8 cellular contexts compared by ENCODE assay signal in genomic region chr11:113242767-113243397, GRCh38.
A peak's percentile ranks its signal among the peaks of the same experiment; 100 is the strongest.
DNase-seq lines count a peak whose midpoint lies in the region; ATAC-seq and TF ChIP-seq lines count a peak whose summit lies in the region.

No MANE protein-coding gene starts in this region.

- peaks cover 6 to 11% (median 10%) of the 10 kb centered on the region in 4 donors for H3K4me1 Mint-ChIP-seq in naive thymus-derived CD8-positive, alpha-beta T cell

- H3K27me3 Mint-ChIP-seq in naive thymus-derived CD8-positive, alpha-beta T cell: peaks cover 19 to 57% (median 40%) of the 10 kb centered on the region in 5 donors

- peak overlapping the region; percentile 11 for H3K27ac ChIP-seq in AG04450 (ENCODE audit: low read depth, low read length)
- no peak overlapping the region; the same call in 1 of the 2 replicates for H3K27ac ChIP-seq in HUES64 (ENCODE audit: low read depth, low read length)
- no peak overlapping the region for H3K27ac ChIP-seq in duodenal mucosa (ENCODE audit: low read depth, low read length)

- ATAC-seq in naive thymus-derived CD8-positive, alpha-beta T cell: peak; percentile 62 to 70
- ATAC-seq in HG03108 (IDR thresholded peaks at IDR 0.05; ENCODE audit: unreplicated experiment) (no peak), GM21825 (IDR thresholded peaks at IDR 0.05; ENCODE audit: unreplicated experiment) (no peak), HG03565 (IDR thresholded peaks at IDR 0.05; ENCODE audit: unreplicated experiment) (no peak)

- CTCF ChIA-PET in AG04450 (lab: Charles Lee): interaction anchor here (1.0 kb wide), 1 partner anchor 47 kb away, joined by 4 read pairs; no protein-coding TSS in a partner anchor

- H3K27me3 ChIP-seq in AG04450 (ENCODE audit: control insufficient read depth, insufficient read depth, low read length) (no peaks in the 10 kb centered on the region), HUES64 (ENCODE audit: insufficient read depth, low read length) (no peaks in the 10 kb centered on the region), duodenal mucosa (ENCODE audit: control insufficient read depth in 1 of 2, insufficient read depth in 2 of 2, low read length in 2 of 2) (peaks cover 0 to 2% of the 10 kb centered on the region in 2 donors)

- no peak for DNase-seq in AG04450 (ENCODE audit: low read depth, low spot score)
- DNase-seq in naive thymus-derived CD8-positive, alpha-beta T cell: peak in 2 of 10 donors; percentile 7 to 18
- DNase-seq in NCI-H2107 (lab: John Stamatoyannopoulos, UW): no peak

- TF ChIP-seq CTCF in AG04450 (IDR thresholded peaks at IDR 0.05; ENCODE audit: low read depth, low read length): no peak

- no peaks in the 10 kb centered on the region for H3K36me3 Mint-ChIP-seq in naive thymus-derived CD8-positive, alpha-beta T cell

- peak overlapping the region; percentile 43 to 79 (median 58) for H3K4me3 Mint-ChIP-seq in naive thymus-derived CD8-positive, alpha-beta T cell

- H3K9me3 ChIP-seq in AG04450 (ENCODE audit: control insufficient read depth, insufficient read depth, low read length) (no peaks in the 10 kb centered on the region), HUES64 (ENCODE audit: insufficient read depth, low read depth, low read length) (no peaks in the 10 kb centered on the region), duodenal mucosa (ENCODE audit: control insufficient read depth in 1 of 2, low read length in 2 of 2) (no peaks in the 10 kb centered on the region)

- no peaks in the 10 kb centered on the region for H3K9me3 Mint-ChIP-seq in naive thymus-derived CD8-positive, alpha-beta T cell

- peak overlapping the region; percentile 37; the same call in 1 of the 2 replicates for H3K9ac ChIP-seq in HUES64 (ENCODE audit: low read depth, low read length)
- no peak overlapping the region for H3K9ac ChIP-seq in duodenal mucosa (ENCODE audit: low read depth in 1 of 2, low read length in 2 of 2)

- H3K4me1 ChIP-seq in HUES64 (ENCODE audit: insufficient read depth, low read length) (peaks cover 23% of the 10 kb centered on the region), duodenal mucosa (ENCODE audit: control insufficient read depth in 1 of 2, insufficient read depth in 2 of 2, low read length in 2 of 2) (no peaks in the 10 kb centered on the region)

- WGBS in HUES64: 68% methylated on average over 21 of the region's 21 CpGs

- H3K36me3 ChIP-seq in HUES64 (ENCODE audit: insufficient read depth, low read length): no peaks in the 10 kb centered on the region
- H3K36me3 ChIP-seq in duodenal mucosa (ENCODE audit: control insufficient read depth in 1 of 2, insufficient read depth in 2 of 2, low read length in 2 of 2): no peaks in the 10 kb centered on the region

- peak overlapping the region in 5 of 10 donors; percentile 1 to 57 (median 44) for H3K27ac Mint-ChIP-seq in naive thymus-derived CD8-positive, alpha-beta T cell

- H3K4me3 ChIP-seq in AG04450 (ENCODE audit: low read depth, low read length): peak overlapping the region; percentile 48
- peak overlapping the region; percentile 15; the same call in 1 of the 2 replicates for H3K4me3 ChIP-seq in HUES64 (ENCODE audit: low read length)
- H3K4me3 ChIP-seq in duodenal mucosa (ENCODE audit: low read depth in 1 of 2, low read length in 2 of 2): peak overlapping the region; percentile 35 to 41

- POLR2A ChIA-PET in AG04450 (lab: Yijun Ruan, JAX): no interaction called here
- POLR2A ChIA-PET in naive thymus-derived CD8-positive, alpha-beta T cell (lab: Charles Lee): no interaction called here

Comparison
In these comparisons a context has a peak if more than half of its experiments do, and no peak if none do; other contexts are left out.
1. ATAC-seq: peak in naive thymus-derived CD8-positive, alpha-beta T cell (2 of 2); none in HG03108 (single experiment), GM21825 (single experiment) and HG03565 (single experiment).
2. Peak in every context shown above with its lines, with median percentiles within 50 percentile points of each other: H3K4me3 ChIP-seq.